In the genomic region with DNA sequence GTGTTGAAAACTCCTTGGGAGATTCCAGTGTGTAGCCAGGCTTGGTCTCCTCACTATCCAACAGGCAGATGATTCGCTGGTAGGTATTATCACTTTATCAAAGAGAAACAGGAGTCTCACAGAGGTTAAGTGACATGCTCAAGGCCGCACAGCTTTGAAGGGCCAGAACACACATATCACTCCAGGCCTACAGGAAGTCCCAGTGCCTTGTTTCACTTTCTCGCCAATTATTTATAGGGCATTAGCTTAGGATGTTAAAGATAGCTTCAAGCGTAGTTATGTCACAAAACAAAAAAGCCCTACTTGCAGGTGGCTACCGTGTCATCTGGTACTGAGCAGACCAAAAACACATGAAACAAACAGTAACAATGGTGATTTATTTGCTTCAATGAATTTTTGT, we compare ENCODE assay signal across 11 cellular contexts. TPM values are rescaled to one million over a fixed set of nuclear protein-coding genes. Genes with fewer than 3 reads are reported as not detected.
DNase-seq lines count a peak whose midpoint lies in the region; ATAC-seq and TF ChIP-seq lines count a peak whose summit lies in the region.
"Had no signal": no experiment of that assay in that cellular context is flagged by ENCODE, and none has a peak within 500 bp of the region (broad histone marks: within the 10 kb centered on the region; RNA-seq: fewer than 3 reads in every experiment).

No MANE protein-coding gene starts in this region.

- no peak for TF ChIP-seq CTCF in gastrocnemius medialis (IDR thresholded peaks at IDR 0.05 in 4 of 5, conservative IDR thresholded peaks at IDR 0.05 in 1 of 5)

- TF ChIP-seq POLR2A in gastrocnemius medialis (IDR thresholded peaks at IDR 0.05): no peak

- H3K4me3 ChIP-seq in gastrocnemius medialis: peak overlapping the region in 3 of 4 donors; percentile 17 to 20 (median 19)
- H3K4me3 ChIP-seq: suprapubic skin had no signal

- H3K27ac ChIP-seq in gastrocnemius medialis: peak overlapping the region; percentile 83 to 94 (median 86)
- H3K27ac ChIP-seq: suprapubic skin had no signal

- no peaks in the 10 kb centered on the region for H3K9me3 ChIP-seq in gastrocnemius medialis
- H3K9me3 ChIP-seq: suprapubic skin had no signal

- no peaks in the 10 kb centered on the region for H3K27me3 ChIP-seq in gastrocnemius medialis
- H3K27me3 ChIP-seq: suprapubic skin had no signal

- peaks cover 84 to 95% of the 10 kb centered on the region in 2 donors for H3K4me1 ChIP-seq in gastrocnemius medialis
- H3K4me1 ChIP-seq: suprapubic skin had no signal

- DNase-seq in M059J (ENCODE audit: low read depth) (peak; percentile 2), gastrocnemius medialis (peak in 1 of 2 donors; percentile 49), DMS53 treated with DMSO at 0.1 percent for 48 hours (lab: John Stamatoyannopoulos, UW; ENCODE audit: unreplicated experiment) (no peak), AG08395 (ENCODE audit: low spot score) (no peak), NCI-H146 (lab: John Stamatoyannopoulos, UW) (no peak), NCI-H82 treated with DMSO at 0.1 percent for 48 hours (lab: John Stamatoyannopoulos, UW; ENCODE audit: unreplicated experiment) (no peak)
- DNase-seq: activated CD4-positive, CD25-positive, alpha-beta regulatory T cell; retina had no signal

- in situ Hi-C loops in gastrocnemius medialis (cut with MboI; ENCODE audit: low sequenced_read_pairs in 4 of 4): no loop called here

- H3K36me3 ChIP-seq in gastrocnemius medialis: no peaks in the 10 kb centered on the region
- H3K36me3 ChIP-seq: suprapubic skin had no signal

- ATAC-seq in GM19023 (IDR thresholded peaks at IDR 0.05; ENCODE audit: unreplicated experiment) (peak; percentile 57), HG02759 (IDR thresholded peaks at IDR 0.05; ENCODE audit: unreplicated experiment) (peak; percentile 52), gastrocnemius medialis (peak; percentile 61 to 84)

- intact Hi-C loops in gastrocnemius medialis (cut with DNase I; ENCODE audit: low total_unique reads): loop anchor here (10.0 kb wide), 1 partner anchor 1749 kb away; no protein-coding TSS in a partner anchor

RNA-seq across cellular contexts. Expression of a gene that starts 13.2 kb away (rescaled TPM):
- total RNA-seq in M059J (2014; rRNA removed; shearing (Covaris generic)): 0.81 and 1.3 TPM in 2 replicates
- total RNA-seq in gastrocnemius medialis: 10 to 100 TPM; 23.8 to 74.2 (median 31.1) TPM

Comparison
In these comparisons a context has a peak if more than half of its experiments do, and no peak if none do; other contexts are left out.
1. RNA of a gene that starts 13.2 kb away (total RNA-seq): 23.8 to 74.2 TPM in gastrocnemius medialis; 0.81 to 1.3 TPM in M059J; every median in the first group is over 10 times any median in the second.
2. Peak in every context shown above with its lines, with median percentiles within 50 percentile points of each other: ATAC-seq.